ENCODE assay signal across 8 cellular contexts in the genomic region with DNA sequence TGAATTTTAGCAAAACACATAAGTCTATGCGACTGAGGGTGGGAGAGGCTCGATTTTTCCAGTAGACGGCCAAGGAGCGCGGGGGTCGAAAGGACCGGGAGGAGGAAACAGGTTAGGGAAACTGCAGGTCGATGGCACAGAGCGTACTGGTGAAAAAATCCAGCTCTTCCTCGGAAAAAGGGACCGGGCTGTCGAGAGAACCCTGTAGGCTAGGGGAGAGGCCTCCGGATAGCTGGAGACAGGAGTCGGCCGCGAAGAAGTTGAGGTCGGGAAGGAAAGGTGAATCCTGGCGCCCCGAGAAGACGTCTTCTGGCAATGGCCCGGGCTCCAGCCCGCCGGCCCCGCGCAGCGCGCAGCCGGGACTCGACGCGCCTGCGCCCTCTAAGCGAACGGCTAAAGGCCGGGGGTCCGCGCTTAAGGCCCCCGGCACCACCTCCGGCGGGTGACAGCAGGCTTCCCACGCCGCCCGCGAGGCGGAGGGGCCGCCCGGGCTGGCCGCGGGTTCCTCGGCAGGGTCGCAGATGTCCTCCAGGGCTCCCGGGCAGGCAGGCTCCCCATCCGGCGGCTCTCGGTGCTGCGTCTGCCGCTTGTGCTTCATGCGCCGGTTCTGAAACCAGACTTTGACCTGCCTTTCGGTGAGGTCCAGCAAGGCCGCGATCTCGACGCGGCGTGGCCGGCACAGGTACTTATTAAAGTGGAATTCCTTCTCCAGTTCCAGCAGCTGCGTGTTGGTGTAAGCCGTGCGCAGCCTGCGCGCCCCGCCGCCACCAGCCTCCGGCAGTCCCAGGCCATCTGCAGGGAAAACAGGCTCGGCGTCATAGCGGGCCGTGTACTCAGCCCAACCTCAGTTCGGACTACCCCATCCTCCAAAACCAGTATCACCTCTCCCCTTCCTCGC. TPM values are rescaled to one million over a fixed set of nuclear protein-coding genes. Genes with fewer than 3 reads are reported as not detected.
DNase-seq lines count a peak whose midpoint lies in the region; ATAC-seq and TF ChIP-seq lines count a peak whose summit lies in the region.

No MANE protein-coding gene starts in this region.

- TF ChIP-seq CTCF in colonic mucosa (IDR thresholded peaks at IDR 0.05) = no peak
- TF ChIP-seq CTCF in liver (IDR thresholded peaks at IDR 0.05; ENCODE audit: low read depth, low read length, missing input control) = peak; percentile 3
- no peak for TF ChIP-seq CTCF in BE2C (IDR thresholded peaks at IDR 0.05; ENCODE audit: low read depth, low read length)

- no peaks in the 10 kb centered on the region for H3K27me3 ChIP-seq in colonic mucosa
- H3K27me3 ChIP-seq in liver (ENCODE audit: control insufficient read depth in 4 of 4, insufficient read depth in 4 of 4, low read length in 3 of 4) = peaks cover 2 to 18% (median 3%) of the 10 kb centered on the region in 4 donors
- H3K27me3 ChIP-seq in BE2C = peaks cover 91% of the 10 kb centered on the region

- 3% methylated on average over 81 of the region's 81 CpGs for WGBS in liver

- DNase-seq in activated CD4-positive, CD25-positive, alpha-beta regulatory T cell treated with anti-CD3 and anti-CD28 coated beads, Interleukin-2, amount 50 U/mL, for 16 hours (ENCODE audit: low read depth, low spot score) = peak; percentile 9
- DNase-seq in colonic mucosa = peak; percentile 62
- DNase-seq in stimulated activated CD8-positive, alpha-beta memory T cell treated with anti-CD3 and anti-CD28 coated beads, Interleukin-4, amount 100 ng/mL, for 24 hours (ENCODE audit: low read depth) = peak; percentile 37
- no peak for DNase-seq in BE2C

- H3K27ac ChIP-seq in colonic mucosa = peak overlapping the region; percentile 87
- H3K27ac ChIP-seq in liver (ENCODE audit: low read depth in 1 of 2, low read length in 2 of 2) = peak overlapping the region; percentile 61 to 77

- H3K4me1 ChIP-seq in colonic mucosa = peaks cover 7% of the 10 kb centered on the region
- peaks cover 0 to 12% (median 3%) of the 10 kb centered on the region in 4 donors for H3K4me1 ChIP-seq in liver (ENCODE audit: control insufficient read depth in 4 of 4, insufficient read depth in 4 of 4, low read length in 3 of 4)
- no peaks in the 10 kb centered on the region for H3K4me1 ChIP-seq in BE2C

- H3K9me3 ChIP-seq in colonic mucosa = no peaks in the 10 kb centered on the region
- H3K9me3 ChIP-seq in liver (ENCODE audit: control insufficient read depth in 4 of 4, low read length in 3 of 4) = no peaks in the 10 kb centered on the region
- no peaks in the 10 kb centered on the region for H3K9me3 ChIP-seq in BE2C

- TF ChIP-seq RAD21 in liver (IDR thresholded peaks at IDR 0.05) = no peak

- H3K9ac ChIP-seq in colonic mucosa (ENCODE audit: low read depth in 2 of 2, low read length in 2 of 2) (peak overlapping the region; percentile 65 to 70), liver (ENCODE audit: low read depth in 1 of 2, low read length in 2 of 2) (peak overlapping the region in 1 of 2 donors; percentile 58)

- intact Hi-C loops in colonic mucosa (cut with DNase I) = no loop called here

- ATAC-seq in GM18511 (IDR thresholded peaks at IDR 0.05; ENCODE audit: unreplicated experiment) (peak; percentile 52), HG03571 (IDR thresholded peaks at IDR 0.05; ENCODE audit: unreplicated experiment) (peak; percentile 48), HG03469 (IDR thresholded peaks at IDR 0.05; ENCODE audit: unreplicated experiment) (no peak)

- H3K36me3 ChIP-seq in colonic mucosa = no peaks in the 10 kb centered on the region
- no peaks in the 10 kb centered on the region for H3K36me3 ChIP-seq in liver (ENCODE audit: control insufficient read depth in 4 of 4, insufficient read depth in 3 of 4, low read depth in 1 of 4, low read length in 3 of 4)
- no peaks in the 10 kb centered on the region for H3K36me3 ChIP-seq in BE2C

- H3K4me3 ChIP-seq in colonic mucosa (peak overlapping the region; percentile 62), liver (ENCODE audit: low read depth in 1 of 3, low read length in 3 of 3) (peak overlapping the region; percentile 27 to 57 (median 38)), BE2C (ENCODE audit: low read depth, low read length) (no peak overlapping the region)

TF ChIP-seq in liver, 16 proteins besides CTCF, POLR2A, EP300 and RAD21:
- TF ChIP-seq HNF4A (conservative IDR thresholded peaks at IDR 0.05) (peak in 1 of 2 donors; percentile 30), TAF1 (conservative IDR thresholded peaks at IDR 0.05) (no peak)

RNA-seq across cellular contexts. Expression of gene HOXB2, which starts 1.7 kb away (rescaled TPM):
- 1 to 10 TPM; 2.6 to 6.4 TPM for total RNA-seq in colonic mucosa
- 1 to 10 TPM in 1 of 2 donors, under 1 TPM in 1; 0.67 to 2.3 TPM for total RNA-seq in liver
- 1 to 10 TPM; 1.3 to 2.5 TPM for polyA plus RNA-seq in liver
- not detected for polyA plus RNA-seq in BE2C (2012; ENCODE audit: insufficient read depth, insufficient read length, low read depth)

RNA-seq across cellular contexts. Expression of gene HOXB1, which starts 12.4 kb away (rescaled TPM):
- total RNA-seq in colonic mucosa (not detected), liver (not detected)
- not detected for polyA plus RNA-seq in liver
- not detected for polyA plus RNA-seq in BE2C (2012; ENCODE audit: insufficient read depth, insufficient read length, low read depth)

RNA-seq across cellular contexts. Expression of gene HOXB4, which starts 34.9 kb away (rescaled TPM):
- total RNA-seq in colonic mucosa (1 to 10 TPM; 2.5 to 4.7 TPM), liver (under 1 TPM; 0.65 to 0.75 TPM)
- polyA plus RNA-seq in liver = under 1 TPM; 0.19 to 0.35 TPM
- not detected for polyA plus RNA-seq in BE2C (2012; ENCODE audit: insufficient read depth, insufficient read length, low read depth)

RNA-seq across cellular contexts. Expression of gene HOXB3, which starts 46.8 kb away (rescaled TPM):
- total RNA-seq in colonic mucosa = 10 to 100 TPM; 17.4 to 31.8 TPM
- total RNA-seq in liver = 1 to 10 TPM in 1 of 2 donors, under 1 TPM in 1; 0.75 to 2.2 TPM
- polyA plus RNA-seq in liver = 1 to 10 TPM; 1.0 to 1.3 TPM
- polyA plus RNA-seq in BE2C (2012; ENCODE audit: insufficient read depth, insufficient read length, low read depth) = not detected

RNA-seq across cellular contexts. Expression of gene HOXB5, which starts 50.4 kb away (rescaled TPM):
- total RNA-seq in colonic mucosa (10 to 100 TPM; 11.0 to 22.7 TPM), liver (under 1 TPM in 1 of 2 donors, not detected in 1; 0.08 TPM)
- polyA plus RNA-seq in liver = under 1 TPM; 0.36 to 0.38 TPM
- not detected for polyA plus RNA-seq in BE2C (2012; ENCODE audit: insufficient read depth, insufficient read length, low read depth)
